Comparison of ENCODE assay signal across 21 cellular contexts in the genomic region with DNA sequence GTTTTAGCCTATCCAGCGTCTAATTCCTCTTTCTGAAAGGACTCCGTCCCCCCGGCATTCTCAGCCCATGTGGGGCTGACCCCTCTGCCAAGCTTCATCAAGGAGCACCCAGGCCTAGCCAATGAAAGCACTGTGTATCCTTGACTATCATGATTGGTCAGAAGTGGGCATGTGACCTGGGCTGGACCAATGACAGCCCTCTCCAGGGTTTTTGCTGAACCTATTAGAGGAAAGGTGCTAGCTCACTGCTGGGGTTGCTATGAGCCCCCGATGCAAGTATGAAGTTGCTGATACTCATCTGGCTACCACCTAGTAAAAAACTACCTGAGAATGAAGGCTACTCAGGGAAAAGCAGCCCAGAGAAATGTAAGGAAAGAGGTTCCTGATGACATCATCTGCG.
A peak's percentile ranks its signal among the peaks of the same experiment; 100 is the strongest.
DNase-seq lines count a peak whose midpoint lies in the region; ATAC-seq, FAIRE-seq and TF ChIP-seq lines count a peak whose summit lies in the region.
"Had no signal": no experiment of that assay in that cellular context is flagged by ENCODE, and none has a peak within 500 bp of the region (broad histone marks: within the 10 kb centered on the region; RNA-seq: fewer than 3 reads in every experiment).

No MANE protein-coding gene starts in this region.

- H3K36me3 ChIP-seq in IMR-90 (ENCODE audit: control insufficient read depth, insufficient read depth, low read length) (no peaks in the 10 kb centered on the region), H1 (ENCODE audit: control insufficient read depth in 2 of 4, insufficient read depth in 4 of 4, low read length in 3 of 4) (no peaks in the 10 kb centered on the region)

- no peak overlapping the region for H2BK15ac ChIP-seq in IMR-90 (ENCODE audit: low read depth, low read length)
- H2BK15ac ChIP-seq in H1 (ENCODE audit: low read length), result no peak overlapping the region

- H2BK12ac ChIP-seq in H1 (ENCODE audit: low read depth, low read length), result no peak overlapping the region

- DNase-seq in IMR-90 (no peak), SK-MEL-5 (ENCODE audit: low read depth, low spot score) (peak; percentile 26), H1 (ENCODE audit: low read depth in 1 of 2, low spot score in 2 of 2) (no peak), ecto neural progenitor cell (ENCODE audit: low spot score) (no peak), NCI-H187 treated with DMSO at 0.1 percent for 48 hours (lab: John Stamatoyannopoulos, UW) (no peak)
- no peak for DNase-seq in stimulated activated naive B cell treated with anti-CD40 and anti-IgM and Interleukin-4, amounts not matched to agents 10 μg/mL and 1 μg/mL and 100 μg/mL, for 72 hours
- DNase-seq in activated naive CD8-positive, alpha-beta T cell treated with anti-CD3 and anti-CD28 coated beads for 36 hours, result no peak
- DNase-seq: Caco-2; CD4-positive, CD25-positive, alpha-beta regulatory T cell; DMS79; GM23248; MV-4-11; NCI-H1417 treated with DMSO at 0.1 percent for 48 hours; NCI-H2029 treated with DMSO at 0.1 percent for 48 hours; NCI-H2171 treated with DMSO at 0.1 percent for 48 hours; NCI-H748 treated with DMSO at 0.1 percent for 48 hours; RPMI8226; SIG-M5; SW 1271 had no signal

- H3K4me2 ChIP-seq in IMR-90 (ENCODE audit: low read depth, low read length) (no peak overlapping the region), H1 (ENCODE audit: insufficient read depth in 1 of 2, low read depth in 2 of 2, low read length in 2 of 2) (no peak overlapping the region)

- H3K23ac ChIP-seq in IMR-90 (ENCODE audit: low read depth, low read length) (no peak overlapping the region), H1 (ENCODE audit: insufficient read length) (no peak overlapping the region)

- no peaks in the 10 kb centered on the region for H3K4me1 ChIP-seq in IMR-90 (ENCODE audit: control insufficient read depth, insufficient read depth, low read length)
- H3K4me1 ChIP-seq in H1 (replicated peaks in 1 of 4; ENCODE audit: control insufficient read depth in 3 of 4, insufficient read depth in 4 of 4, low read length in 3 of 4), result no peaks in the 10 kb centered on the region
- H3K4me1 ChIP-seq: Caco-2 had no signal

- TF ChIP-seq RAD21 in IMR-90 (IDR thresholded peaks at IDR 0.05; ENCODE audit: low read length) (no peak), H1 (IDR thresholded peaks at IDR 0.05 in 1 of 2, conservative IDR thresholded peaks at IDR 0.05 in 1 of 2; ENCODE audit: low read depth in 2 of 2, low read length in 2 of 2) (no peak)

- intact Hi-C loops in IMR-90 (cut with micrococcal nuclease), result no loop called here

- H3K56ac ChIP-seq in IMR-90 (ENCODE audit: extremely low read depth, insufficient read depth, low read length), result no peak overlapping the region
- H3K56ac ChIP-seq in H1 (replicated peaks; ENCODE audit: insufficient read length, low read depth, low read length), result no peak overlapping the region

- H3K79me1 ChIP-seq in IMR-90 (ENCODE audit: low read depth in 1 of 2, low read length in 2 of 2), result no peaks in the 10 kb centered on the region
- no peaks in the 10 kb centered on the region for H3K79me1 ChIP-seq in H1 (ENCODE audit: low read depth, low read length)

- H3K14ac ChIP-seq in IMR-90 (replicated peaks; ENCODE audit: low read depth, low read length) (no peak overlapping the region), H1 (ENCODE audit: insufficient read length) (no peak overlapping the region)

- H3K9ac ChIP-seq in IMR-90 (ENCODE audit: low read depth, low read length), result no peak overlapping the region
- no peak overlapping the region for H3K9ac ChIP-seq in H1 (replicated peaks in 1 of 4; ENCODE audit: extremely low read depth in 1 of 4, low read depth in 3 of 4, low read length in 3 of 4)
- H3K9ac ChIP-seq: GM23248 had no signal

- POLR2A ChIA-PET in IMR-90 (lab: Charles Lee; ENCODE audit: unreplicated experiment), result no interaction called here
- POLR2A ChIA-PET in H1 (lab: Charles Lee; ENCODE audit: partially characterized antibody), result interaction anchor here (0.5 to 1.7 kb wide), 2 partner anchors 10 to 17 kb away, joined by 3 to 6 read pairs; no protein-coding TSS in a partner anchor

- 67% methylated on average over 1 of the region's 5 CpGs; no CpG with 5 or more reads in 1 of the 2 experiments for WGBS in IMR-90 (ENCODE audit: extremely low coverage in 2 of 2, insufficient read length in 1 of 2), 2 experiments
- WGBS in H1 (ENCODE audit: extremely low coverage in 1 of 2, insufficient coverage in 1 of 2, insufficient read length in 1 of 2, insufficient replicate concordance in 2 of 2, low coverage in 1 of 2, low lambda C conversion rate in 2 of 2, missing lambda C conversion rate in 1 of 2), 2 experiments, result 92% methylated on average over 5 of the region's 5 CpGs; no CpG with 5 or more reads in 1 of the 2 experiments

- H4K8ac ChIP-seq in IMR-90 (ENCODE audit: low read depth in 2 of 2, low read length in 2 of 2) (no peak overlapping the region), H1 (ENCODE audit: extremely low read depth, insufficient read depth, low read length) (no peak overlapping the region)

- H4K91ac ChIP-seq in IMR-90 (ENCODE audit: insufficient read depth, low read depth, low read length) (no peak overlapping the region), H1 (replicated peaks; ENCODE audit: insufficient read length, low read length) (no peak overlapping the region)

- no peaks in the 10 kb centered on the region for H3K23me2 ChIP-seq in H1 (ENCODE audit: low read depth, low read length)

- TF ChIP-seq POLR2A in IMR-90 (IDR thresholded peaks at IDR 0.05; ENCODE audit: low read depth, low read length), result no peak
- no peak for TF ChIP-seq POLR2A in H1 (IDR thresholded peaks at IDR 0.05; ENCODE audit: control extremely low read depth in 1 of 2, low read depth in 2 of 2, low read length in 2 of 2)

- CTCF ChIA-PET in IMR-90 (lab: Yijun Ruan, JAX), result interaction anchor here (0.6 kb wide), 1 partner anchor 33 kb away, joined by 3 read pairs; no protein-coding TSS in a partner anchor
- CTCF ChIA-PET in H1 (lab: Charles Lee; ENCODE audit: partially characterized antibody), result interaction anchor here (1.2 to 15.0 kb wide), 5 partner anchors 19 to 169 kb away, joined by 3 to 189 read pairs (median 4); no protein-coding TSS in a partner anchor

- ATAC-seq in IMR-90 (ENCODE audit: low read depth), result no peak
- peak; percentile 48 to 53 for ATAC-seq in stimulated activated naive B cell treated with anti-CD40 and anti-IgM and Interleukin-4, amounts not matched to agents 10 μg/mL and 1 μg/mL and 100 μg/mL, for 72 hours (replicated peaks)

- no peaks in the 10 kb centered on the region for H3K9me1 ChIP-seq in IMR-90 (ENCODE audit: insufficient read depth, low read length)

- no peak overlapping the region for H3K4ac ChIP-seq in IMR-90 (ENCODE audit: low read depth, low read length)
- no peak overlapping the region for H3K4ac ChIP-seq in H1 (replicated peaks; ENCODE audit: insufficient read length, low read depth, low read length)

- no peak overlapping the region for H2AK9ac ChIP-seq in IMR-90 (replicated peaks; ENCODE audit: low read depth, low read length, poor library complexity)

- no peak overlapping the region for H3K4me3 Mint-ChIP-seq in stimulated activated naive B cell treated with anti-CD40 and anti-IgM and Interleukin-4, amounts not matched to agents 10 μg/mL and 1 μg/mL and 100 μg/mL, for 72 hours
- H3K4me3 Mint-ChIP-seq in activated naive CD8-positive, alpha-beta T cell treated with anti-CD3 and anti-CD28 coated beads for 36 hours, result no peak overlapping the region
- H3K4me3 Mint-ChIP-seq: B cell; CD4-positive, CD25-positive, alpha-beta regulatory T cell; IgD-negative memory B cell had no signal

- no peaks in the 10 kb centered on the region for H3K27me3 ChIP-seq in IMR-90 (ENCODE audit: control insufficient read depth, insufficient read depth, low read length)
- H3K27me3 ChIP-seq in H1 (replicated peaks in 1 of 4; ENCODE audit: control insufficient read depth in 3 of 4, extremely low read depth in 1 of 4, insufficient read depth in 3 of 4, low read length in 3 of 4), result peaks cover 0 to 2% (median 0%) of the 10 kb centered on the region in 4 experiments; a peak in 1 of 7 replicates

- H3K27ac ChIP-seq in IMR-90 (ENCODE audit: insufficient read depth, low read length) (no peak overlapping the region), H1 (ENCODE audit: low read depth, low read length) (no peak overlapping the region)
- H3K27ac ChIP-seq: GM23248 had no signal

- FAIRE-seq in H1 (lab: Jason Lieb, UNC), result no peak

- H2AK5ac ChIP-seq in IMR-90 (ENCODE audit: low read depth, low read length) (no peak overlapping the region), H1 (ENCODE audit: low read depth, low read length) (no peak overlapping the region)

- dilution Hi-C loops in IMR-90 (cut with HindIII; ENCODE audit: low sequenced_read_pairs, unreplicated experiment), result loop anchor here (25.0 kb wide), 1 partner anchor 193 kb away; a partner anchor contains a TSS

- TF ChIP-seq EP300 in H1 (IDR thresholded peaks at IDR 0.05; ENCODE audit: borderline replicate concordance in 1 of 2, low read depth in 2 of 2, low read length in 2 of 2), result no peak

- no peak overlapping the region for H3K18ac ChIP-seq in IMR-90 (ENCODE audit: low read depth, low read length)
- no peak overlapping the region for H3K18ac ChIP-seq in H1 (ENCODE audit: extremely low read depth, low read length)

- H4K5ac ChIP-seq in IMR-90 (ENCODE audit: low read depth, low read length), result no peak overlapping the region
- H4K5ac ChIP-seq in H1 (ENCODE audit: insufficient read length, low read depth, low read length), result no peak overlapping the region

- H3K27ac Mint-ChIP-seq in stimulated activated naive B cell treated with anti-CD40 and anti-IgM and Interleukin-4, amounts not matched to agents 10 μg/mL and 1 μg/mL and 100 μg/mL, for 72 hours, result no peak overlapping the region
- H3K27ac Mint-ChIP-seq in activated naive CD8-positive, alpha-beta T cell treated with anti-CD3 and anti-CD28 coated beads for 36 hours, result no peak overlapping the region
- H3K27ac Mint-ChIP-seq: B cell, IgD-negative memory B cell had no signal

- H2BK20ac ChIP-seq in IMR-90 (ENCODE audit: low read depth, low read length) (no peak overlapping the region), H1 (ENCODE audit: low read length) (no peak overlapping the region)

- no peaks in the 10 kb centered on the region for H3K4me1 Mint-ChIP-seq in stimulated activated naive B cell treated with anti-CD40 and anti-IgM and Interleukin-4, amounts not matched to agents 10 μg/mL and 1 μg/mL and 100 μg/mL, for 72 hours
- no peaks in the 10 kb centered on the region for H3K4me1 Mint-ChIP-seq in activated naive CD8-positive, alpha-beta T cell treated with anti-CD3 and anti-CD28 coated beads for 36 hours
- H3K4me1 Mint-ChIP-seq: B cell, IgD-negative memory B cell had no signal

- peaks cover 0 to 4% of the 10 kb centered on the region in 2 donors for H3K9me3 Mint-ChIP-seq in stimulated activated naive B cell treated with anti-CD40 and anti-IgM and Interleukin-4, amounts not matched to agents 10 μg/mL and 1 μg/mL and 100 μg/mL, for 72 hours
- peaks cover 5% of the 10 kb centered on the region for H3K9me3 Mint-ChIP-seq in activated naive CD8-positive, alpha-beta T cell treated with anti-CD3 and anti-CD28 coated beads for 36 hours

- no peaks in the 10 kb centered on the region for H3K79me2 ChIP-seq in H1 (ENCODE audit: control insufficient read depth in 1 of 2, insufficient read depth in 2 of 2, low read length in 2 of 2)

- peaks cover 3 to 4% of the 10 kb centered on the region in 2 donors for H3K36me3 Mint-ChIP-seq in stimulated activated naive B cell treated with anti-CD40 and anti-IgM and Interleukin-4, amounts not matched to agents 10 μg/mL and 1 μg/mL and 100 μg/mL, for 72 hours
- H3K36me3 Mint-ChIP-seq in activated naive CD8-positive, alpha-beta T cell treated with anti-CD3 and anti-CD28 coated beads for 36 hours, result peaks cover 3% of the 10 kb centered on the region
- H3K36me3 Mint-ChIP-seq: CD4-positive, CD25-positive, alpha-beta regulatory T cell; IgD-negative memory B cell had no signal

- no peaks in the 10 kb centered on the region for H3K27me3 Mint-ChIP-seq in stimulated activated naive B cell treated with anti-CD40 and anti-IgM and Interleukin-4, amounts not matched to agents 10 μg/mL and 1 μg/mL and 100 μg/mL, for 72 hours
- no peaks in the 10 kb centered on the region for H3K27me3 Mint-ChIP-seq in activated naive CD8-positive, alpha-beta T cell treated with anti-CD3 and anti-CD28 coated beads for 36 hours
- H3K27me3 Mint-ChIP-seq: B cell, IgD-negative memory B cell had no signal

- no peaks in the 10 kb centered on the region for H4K20me1 ChIP-seq in IMR-90 (ENCODE audit: insufficient read depth, low read length)
- H4K20me1 ChIP-seq in H1 (replicated peaks in 1 of 2; ENCODE audit: control insufficient read depth in 1 of 2, insufficient read depth in 2 of 2, low read length in 2 of 2), result no peaks in the 10 kb centered on the region

- H2BK5ac ChIP-seq in IMR-90 (ENCODE audit: low read depth, low read length, poor library complexity, severe bottlenecking) (no peak overlapping the region), H1 (ENCODE audit: low read depth, low read length) (no peak overlapping the region)

- H3K9me3 ChIP-seq in IMR-90 (ENCODE audit: control insufficient read depth, insufficient read depth, low read length) (no peaks in the 10 kb centered on the region), H1 (ENCODE audit: insufficient read depth in 2 of 2, low read depth in 1 of 2, low read length in 1 of 2) (peaks cover 4 to 15% of the 10 kb centered on the region in 2 experiments)

- H3K4me3 ChIP-seq in IMR-90 (ENCODE audit: insufficient read depth, low read depth, low read length), result no peak overlapping the region
- no peak overlapping the region for H3K4me3 ChIP-seq in H1 (ENCODE audit: extremely low read depth in 1 of 4, insufficient read depth in 2 of 4, low read depth in 3 of 4, low read length in 4 of 4)
- H3K4me3 ChIP-seq: GM23248 had no signal

- no TSS peak for BruUV-seq in IMR-90 (replicated peaks; lab: Mats Ljungman, UMichigan)

- H2BK120ac ChIP-seq in IMR-90 (ENCODE audit: low read depth, low read length) (no peak overlapping the region), H1 (replicated peaks; ENCODE audit: low read depth, low read length) (no peak overlapping the region)

- no peak for TF ChIP-seq CTCF in IMR-90 (conservative IDR thresholded peaks at IDR 0.05; ENCODE audit: low read depth, low read length)
- no peak for TF ChIP-seq CTCF in H1 (IDR thresholded peaks at IDR 0.05; ENCODE audit: control extremely low read depth in 1 of 3, insufficient read depth in 1 of 3, low read depth in 1 of 3, low read length in 3 of 3)

- in situ Hi-C loops in IMR-90 (cut with MboI; ENCODE audit: low sequenced_read_pairs), result loop anchor here (25.0 kb wide), 1 partner anchor 418 kb away; a partner anchor contains a TSS
- in situ Hi-C loops in SK-MEL-5 (cut with HindIII; ENCODE audit: low pct_unique_long_range_greater_than_20kb, low sequenced_read_pairs), result no loop called here

- H2AFZ ChIP-seq in IMR-90 (replicated peaks; ENCODE audit: low read length, poor library complexity) (peak overlapping the region; percentile 14), H1 (ENCODE audit: low read length) (0 out of 2 replicates have a peak overlapping the region, but pooled peaks have one; percentile 57)
- H2AFZ ChIP-seq: GM23248 had no signal
